In the genomic region with DNA sequence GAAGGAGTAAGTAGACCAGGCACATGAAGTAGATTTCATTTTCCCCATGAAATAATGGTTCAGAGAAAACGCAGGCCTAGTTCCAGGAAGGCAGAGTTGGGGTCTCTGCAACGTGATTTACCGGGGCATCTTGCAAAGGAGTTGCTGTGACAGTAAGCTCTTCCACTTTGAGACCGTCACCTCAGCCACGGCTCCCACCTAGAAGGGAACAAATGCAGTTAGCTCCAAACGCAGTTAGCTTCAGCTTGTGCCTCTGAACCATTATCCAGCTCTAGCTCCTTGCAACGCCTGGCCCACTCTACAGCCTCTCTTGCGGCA, we compare ENCODE assay signal across 8 cellular contexts. TPM values are rescaled to one million over a fixed set of nuclear protein-coding genes. Genes with fewer than 3 reads are reported as not detected.
DNase-seq lines count a peak whose midpoint lies in the region; ATAC-seq and TF ChIP-seq lines count a peak whose summit lies in the region.

No MANE protein-coding gene starts in this region.

- H3K36me3 Mint-ChIP-seq in activated naive CD4-positive, alpha-beta T cell treated with anti-CD3 and anti-CD28 coated beads, Interleukin-2, amount 50 U/mL, for 24 hours: peaks cover 37% of the 10 kb centered on the region

- H3K27me3 ChIP-seq in breast epithelium (no peaks in the 10 kb centered on the region), uterus (no peaks in the 10 kb centered on the region)

- peak overlapping the region; percentile 98 for H3K4me3 Mint-ChIP-seq in activated naive CD4-positive, alpha-beta T cell treated with anti-CD3 and anti-CD28 coated beads, Interleukin-2, amount 50 U/mL, for 24 hours

- H3K9me3 ChIP-seq in breast epithelium (no peaks in the 10 kb centered on the region), mesodermal cell (ENCODE audit: control insufficient read depth, low read length) (no peaks in the 10 kb centered on the region), uterus (no peaks in the 10 kb centered on the region)

- ATAC-seq in HG03175 (IDR thresholded peaks at IDR 0.05; ENCODE audit: unreplicated experiment): no peak

- H3K4me1 ChIP-seq in breast epithelium: peaks cover 0 to 6% of the 10 kb centered on the region in 2 donors
- H3K4me1 ChIP-seq in mesodermal cell (ENCODE audit: control insufficient read depth, insufficient read depth, low read length, poor library complexity, severe bottlenecking): peaks cover 20% of the 10 kb centered on the region
- no peaks in the 10 kb centered on the region for H3K4me1 ChIP-seq in uterus

- no peak for DNase-seq in activated naive CD4-positive, alpha-beta T cell treated with anti-CD3 and anti-CD28 coated beads, Interleukin-2, amount 50 U/mL, for 16 hours
- DNase-seq in breast epithelium (ENCODE audit: low spot score in 2 of 2): no peak
- DNase-seq in uterus: no peak
- DNase-seq in stimulated activated CD4-positive, alpha-beta T cell treated with anti-CD3 and anti-CD28 coated beads, Interleukin-12 subunit alpha, Interleukin-12 subunit beta, amount 100 ng/mL, for 4 hours: no peak
- no peak for DNase-seq in SIG-M5 (lab: John Stamatoyannopoulos, UW)

- no peaks in the 10 kb centered on the region for H3K27me3 Mint-ChIP-seq in activated naive CD4-positive, alpha-beta T cell treated with anti-CD3 and anti-CD28 coated beads, Interleukin-2, amount 50 U/mL, for 24 hours

- H3K27ac Mint-ChIP-seq in activated naive CD4-positive, alpha-beta T cell treated with anti-CD3 and anti-CD28 coated beads, Interleukin-2, amount 50 U/mL, for 24 hours: peak overlapping the region; percentile 100

- no peak for TF ChIP-seq POLR2A in breast epithelium (IDR thresholded peaks at IDR 0.05)
- no peak for TF ChIP-seq POLR2A in uterus (IDR thresholded peaks at IDR 0.05)

- peak overlapping the region; percentile 97 to 98 for H3K27ac ChIP-seq in breast epithelium
- H3K27ac ChIP-seq in mesodermal cell (ENCODE audit: low read depth, low read length, severe bottlenecking): peak overlapping the region; percentile 95
- peak overlapping the region; percentile 91 to 96 for H3K27ac ChIP-seq in uterus

- H3K36me3 ChIP-seq in breast epithelium (peaks cover 18% of the 10 kb centered on the region), mesodermal cell (ENCODE audit: control insufficient read depth, insufficient read depth, low read length) (peaks cover 51% of the 10 kb centered on the region), uterus (no peaks in the 10 kb centered on the region)

- no peak for TF ChIP-seq CTCF in breast epithelium (IDR thresholded peaks at IDR 0.05)
- no peak for TF ChIP-seq CTCF in uterus (IDR thresholded peaks at IDR 0.05)

- H3K9me3 Mint-ChIP-seq in activated naive CD4-positive, alpha-beta T cell treated with anti-CD3 and anti-CD28 coated beads, Interleukin-2, amount 50 U/mL, for 24 hours: no peaks in the 10 kb centered on the region

- peaks cover 53% of the 10 kb centered on the region for H3K4me1 Mint-ChIP-seq in activated naive CD4-positive, alpha-beta T cell treated with anti-CD3 and anti-CD28 coated beads, Interleukin-2, amount 50 U/mL, for 24 hours

- WGBS in mesodermal cell (ENCODE audit: insufficient coverage in 2 of 2), 2 experiments: 1 to 5% methylated on average over 6 to 8 of the region's 8 CpGs

- intact Hi-C loops in breast epithelium (cut with DNase I; ENCODE audit: low total_unique reads) (loop anchor here (10.0 kb wide), 1 partner anchor 391 kb away; no protein-coding TSS in a partner anchor), uterus (cut with DNase I; ENCODE audit: low total_unique reads) (loop anchor here (10.0 kb wide), 1 partner anchor 411 kb away; a partner anchor contains a TSS)

- peak overlapping the region; percentile 55 to 76 (median 59) for H3K4me3 ChIP-seq in breast epithelium
- H3K4me3 ChIP-seq in mesodermal cell (ENCODE audit: extremely low read depth, insufficient read depth, low read length, poor library complexity, severe bottlenecking): peak overlapping the region; percentile 66
- H3K4me3 ChIP-seq in uterus: peak overlapping the region; percentile 52 to 57

RNA-seq across cellular contexts. Expression of a gene that starts 7.0 kb away (rescaled TPM):
- 1 to 10 TPM; 2.0 to 2.9 (median 2.2) TPM for total RNA-seq in breast epithelium
- not detected for polyA plus RNA-seq in mesodermal cell (2013, experiment 1 of 2)
- not detected for polyA plus RNA-seq in mesodermal cell (2013, experiment 2 of 2)
- 1 to 10 TPM in 3 of 4 donors, under 1 TPM in 1; 0.59 to 3.1 (median 1.2) TPM for total RNA-seq in uterus

RNA-seq across cellular contexts. Expression of a gene that starts 14.1 kb away (rescaled TPM):
- total RNA-seq in breast epithelium (10 to 100 TPM; 32.3 to 45.3 (median 35.4) TPM), uterus (10 to 100 TPM in 3 of 4 donors, 1 to 10 TPM in 1; 7.6 to 70.2 (median 33.6) TPM)
- polyA plus RNA-seq in mesodermal cell (2013, experiment 1 of 2): 44.0 TPM
- 36.0 TPM for polyA plus RNA-seq in mesodermal cell (2013, experiment 2 of 2)
